ENCODE assay signal across 20 cellular contexts in the genomic region with DNA sequence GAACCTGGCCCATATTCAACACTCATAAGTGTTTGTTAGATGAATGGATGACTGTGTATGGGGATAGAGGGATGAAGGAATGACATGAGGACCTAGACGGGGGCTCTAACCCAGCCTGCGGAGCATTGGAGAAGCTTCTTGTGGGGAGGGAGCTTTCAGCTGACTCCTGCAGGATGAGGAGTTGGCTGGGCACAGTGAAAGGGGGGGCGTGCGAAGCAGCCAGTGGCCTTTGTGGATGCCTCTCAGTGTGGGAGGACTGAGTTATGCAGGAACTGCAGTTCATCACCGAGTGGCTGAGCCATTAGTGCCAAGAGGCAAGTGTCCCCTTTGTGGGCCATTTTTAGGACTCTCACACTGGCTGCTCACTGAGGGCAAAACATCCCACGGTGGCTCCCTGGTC. TPM values are rescaled to one million over a fixed set of nuclear protein-coding genes. Genes with fewer than 3 reads are reported as not detected.
DNase-seq lines count a peak whose midpoint lies in the region; ATAC-seq and TF ChIP-seq lines count a peak whose summit lies in the region.
"Had no signal": no experiment of that assay in that cellular context is flagged by ENCODE, and none has a peak within 500 bp of the region (broad histone marks: within the 10 kb centered on the region; RNA-seq: fewer than 3 reads in every experiment).

No MANE protein-coding gene starts in this region.

- DNase-seq in IMR-90 (peak; percentile 58), kidney glomerular epithelial cell (lab: John Stamatoyannopoulos, UW) (peak; percentile 43), tibial nerve (ENCODE audit: low spot score in 2 of 2) (no peak), NCI-H526 treated with DMSO at 0.1 percent for 48 hours (lab: John Stamatoyannopoulos, UW) (no peak), GM19238 (ENCODE audit: insufficient read length, low spot score) (no peak), G401 (ENCODE audit: low spot score) (no peak)
- DNase-seq: activated T-cell treated with anti-CD3 and anti-CD28 coated beads for 4 hours; amniotic stem cell; CD8-positive, alpha-beta memory T cell; endodermal cell; GF-D8; H7; PC-3; T-cell had no signal

- peaks cover 10% of the 10 kb centered on the region for H3K9me1 ChIP-seq in IMR-90 (ENCODE audit: insufficient read depth, low read length)

- H2AK5ac ChIP-seq in IMR-90 (ENCODE audit: low read depth, low read length), result peak overlapping the region; percentile 48

- peaks cover 2% of the 10 kb centered on the region; the same call in 1 of the 2 replicates for H3K27me3 ChIP-seq in IMR-90 (ENCODE audit: control insufficient read depth, insufficient read depth, low read length)
- no peaks in the 10 kb centered on the region for H3K27me3 ChIP-seq in tibial nerve

- peak overlapping the region; percentile 69; the same call in 1 of the 2 replicates for H4K5ac ChIP-seq in IMR-90 (ENCODE audit: low read depth, low read length)

- peaks cover 37% of the 10 kb centered on the region for H3K27me3 Mint-ChIP-seq in dendritic cell treated with granulocyte-macrophage colony-stimulating factor and Interleukin-4, amounts not matched to agents 40 ng/mL and 50 ng/mL, for 4 days
- H3K27me3 Mint-ChIP-seq: stimulated activated naive CD8-positive, alpha-beta T cell treated with anti-CD3 and anti-CD28 coated beads, Interleukin-15, Interleukin-2, amounts not matched to agents 100 ng/mL and 50 ng/mL, for 24 hours had no signal

- CTCF ChIA-PET in IMR-90 (lab: Yijun Ruan, JAX), result interaction anchor here (1.2 to 1.4 kb wide), 2 partner anchors 23 to 397 kb away, joined by 3 to 5 read pairs; partner anchors contain the start of gene PAFAH2

- TF ChIP-seq POLR2A in IMR-90 (IDR thresholded peaks at IDR 0.05; ENCODE audit: low read depth, low read length) (no peak), tibial nerve (IDR thresholded peaks at IDR 0.05) (peak in 1 of 2 donors; percentile 24)

- H3K27ac ChIP-seq in IMR-90 (ENCODE audit: insufficient read depth, low read length) (no peak overlapping the region), tibial nerve (peak overlapping the region; percentile 34 to 87 (median 65))
- H3K27ac ChIP-seq: prostate gland had no signal

- H3K4me1 ChIP-seq in IMR-90 (ENCODE audit: control insufficient read depth, insufficient read depth, low read length), result peaks cover 30% of the 10 kb centered on the region
- peaks cover 0 to 55% (median 10%) of the 10 kb centered on the region in 4 donors for H3K4me1 ChIP-seq in tibial nerve
- H3K4me1 ChIP-seq: prostate gland had no signal

- TF ChIP-seq EP300 in tibial nerve (IDR thresholded peaks at IDR 0.05), result peak in 1 of 2 donors; percentile 54

- peak overlapping the region; percentile 60 for H3K14ac ChIP-seq in IMR-90 (replicated peaks; ENCODE audit: low read depth, low read length)

- peak overlapping the region; percentile 73 for H2AK9ac ChIP-seq in IMR-90 (replicated peaks; ENCODE audit: low read depth, low read length, poor library complexity)

- H2BK20ac ChIP-seq in IMR-90 (ENCODE audit: low read depth, low read length), result peak overlapping the region; percentile 71

- in situ Hi-C loops in IMR-90 (cut with MboI; ENCODE audit: low sequenced_read_pairs), result no loop called here
- in situ Hi-C loops in G401 (cut with HindIII; ENCODE audit: low sequenced_read_pairs), result no loop called here

- no peaks in the 10 kb centered on the region for H3K9me3 Mint-ChIP-seq in dendritic cell treated with granulocyte-macrophage colony-stimulating factor and Interleukin-4, amounts not matched to agents 40 ng/mL and 50 ng/mL, for 4 days
- H3K9me3 Mint-ChIP-seq: CD8-positive, alpha-beta memory T cell; endodermal cell; stimulated activated naive CD8-positive, alpha-beta T cell treated with anti-CD3 and anti-CD28 coated beads, Interleukin-15, Interleukin-2, amounts not matched to agents 100 ng/mL and 50 ng/mL, for 24 hours; T-cell had no signal

- peak overlapping the region; percentile 62; the same call in 1 of the 2 replicates for H4K91ac ChIP-seq in IMR-90 (ENCODE audit: insufficient read depth, low read depth, low read length)

- H2BK120ac ChIP-seq in IMR-90 (ENCODE audit: low read depth, low read length), result peak overlapping the region; percentile 69; the same call in 1 of the 2 replicates

- TF ChIP-seq RAD21 in IMR-90 (IDR thresholded peaks at IDR 0.05; ENCODE audit: low read length), result no peak

- H3K79me1 ChIP-seq in IMR-90 (ENCODE audit: low read depth in 1 of 2, low read length in 2 of 2), result no peaks in the 10 kb centered on the region

- peak overlapping the region; percentile 10; the same call in 1 of the 2 replicates for H3K4me2 ChIP-seq in IMR-90 (ENCODE audit: low read depth, low read length)

- POLR2A ChIA-PET in IMR-90 (lab: Charles Lee; ENCODE audit: unreplicated experiment), result no interaction called here

- no TSS peak for BruUV-seq in IMR-90 (replicated peaks; lab: Mats Ljungman, UMichigan)

- no peak overlapping the region for H3K4me3 Mint-ChIP-seq in dendritic cell treated with granulocyte-macrophage colony-stimulating factor and Interleukin-4, amounts not matched to agents 40 ng/mL and 50 ng/mL, for 4 days
- H3K4me3 Mint-ChIP-seq: CD8-positive, alpha-beta memory T cell; endodermal cell; stimulated activated naive CD8-positive, alpha-beta T cell treated with anti-CD3 and anti-CD28 coated beads, Interleukin-15, Interleukin-2, amounts not matched to agents 100 ng/mL and 50 ng/mL, for 24 hours; T-cell had no signal

- dilution Hi-C loops in IMR-90 (cut with HindIII; ENCODE audit: low sequenced_read_pairs, unreplicated experiment), result no loop called here

- no peak overlapping the region for H3K56ac ChIP-seq in IMR-90 (ENCODE audit: extremely low read depth, insufficient read depth, low read length)

- H3K36me3 ChIP-seq in IMR-90 (ENCODE audit: control insufficient read depth, insufficient read depth, low read length) (no peaks in the 10 kb centered on the region), tibial nerve (no peaks in the 10 kb centered on the region)
- H3K36me3 ChIP-seq: prostate gland had no signal

- no peaks in the 10 kb centered on the region for H3K36me3 Mint-ChIP-seq in dendritic cell treated with granulocyte-macrophage colony-stimulating factor and Interleukin-4, amounts not matched to agents 40 ng/mL and 50 ng/mL, for 4 days (ENCODE audit: low read depth)
- H3K36me3 Mint-ChIP-seq: CD8-positive, alpha-beta memory T cell; T-cell had no signal

- ATAC-seq in IMR-90 (ENCODE audit: low read depth), result peak; percentile 59
- ATAC-seq: activated CD4-positive, CD25-positive, alpha-beta regulatory T cell treated with anti-CD3 and anti-CD28 coated beads, Interleukin-2, amount 50 U/mL, for 24 hours; PC-3; T-cell had no signal

- peak overlapping the region; percentile 12 for H3K27ac Mint-ChIP-seq in dendritic cell treated with granulocyte-macrophage colony-stimulating factor and Interleukin-4, amounts not matched to agents 40 ng/mL and 50 ng/mL, for 4 days
- H3K27ac Mint-ChIP-seq: endodermal cell; stimulated activated naive CD8-positive, alpha-beta T cell treated with anti-CD3 and anti-CD28 coated beads, Interleukin-15, Interleukin-2, amounts not matched to agents 100 ng/mL and 50 ng/mL, for 24 hours; T-cell had no signal

- peak overlapping the region; percentile 42 for H2BK5ac ChIP-seq in IMR-90 (ENCODE audit: low read depth, low read length, poor library complexity, severe bottlenecking)

- peak overlapping the region; percentile 12; the same call in 1 of the 2 replicates for H3K18ac ChIP-seq in IMR-90 (ENCODE audit: low read depth, low read length)

- 37% methylated on average over 5 of the region's 6 CpGs; no CpG with 5 or more reads in 1 of the 2 experiments for WGBS in IMR-90 (ENCODE audit: extremely low coverage in 2 of 2, insufficient read length in 1 of 2), 2 experiments
- 20 to 25% methylated on average over 6 of the region's 6 CpGs for WGBS in tibial nerve, 2 donors

- H2AFZ ChIP-seq in IMR-90 (replicated peaks; ENCODE audit: low read length, poor library complexity), result peak overlapping the region; percentile 81

- peak overlapping the region; percentile 60 for H3K4ac ChIP-seq in IMR-90 (ENCODE audit: low read depth, low read length)

- H3K4me3 ChIP-seq in IMR-90 (ENCODE audit: insufficient read depth, low read depth, low read length) (no peak overlapping the region), tibial nerve (peak overlapping the region in 1 of 4 donors; percentile 49)
- H3K4me3 ChIP-seq: lung, prostate gland had no signal

- TF ChIP-seq CTCF in IMR-90 (conservative IDR thresholded peaks at IDR 0.05; ENCODE audit: low read depth, low read length), result no peak
- TF ChIP-seq CTCF in tibial nerve (IDR thresholded peaks at IDR 0.05), result no peak

- H4K8ac ChIP-seq in IMR-90 (ENCODE audit: low read depth in 2 of 2, low read length in 2 of 2), result peak overlapping the region; percentile 26 to 75

- intact Hi-C loops in IMR-90 (cut with micrococcal nuclease), result no loop called here
- intact Hi-C loops in dendritic cell treated with granulocyte-macrophage colony-stimulating factor and Interleukin-4, amounts not matched to agents 40 ng/mL and 50 ng/mL, for 4 days (cut with micrococcal nuclease), result no loop called here

- no peak overlapping the region for H3K9ac ChIP-seq in IMR-90 (ENCODE audit: low read depth, low read length)

- H2BK15ac ChIP-seq in IMR-90 (ENCODE audit: low read depth, low read length), result peak overlapping the region; percentile 30; the same call in 1 of the 3 replicates

- H3K4me1 Mint-ChIP-seq in dendritic cell treated with granulocyte-macrophage colony-stimulating factor and Interleukin-4, amounts not matched to agents 40 ng/mL and 50 ng/mL, for 4 days (ENCODE audit: low read depth), result peaks cover 60% of the 10 kb centered on the region

- H4K20me1 ChIP-seq in IMR-90 (ENCODE audit: insufficient read depth, low read length), result no peaks in the 10 kb centered on the region

- H3K23ac ChIP-seq in IMR-90 (ENCODE audit: low read depth, low read length), result peak overlapping the region; percentile 29; the same call in 1 of the 2 replicates

- H3K9me3 ChIP-seq in IMR-90 (ENCODE audit: control insufficient read depth, insufficient read depth, low read length), result no peaks in the 10 kb centered on the region
- no peaks in the 10 kb centered on the region for H3K9me3 ChIP-seq in tibial nerve
- H3K9me3 ChIP-seq: prostate gland had no signal

RNA-seq across cellular contexts. Expression of gene EXTL1, which starts 1.2 kb away (rescaled TPM):
- total RNA-seq in IMR-90 (2012; rRNA removed), result 0.56 and 0.90 TPM in 2 replicates
- polyA plus RNA-seq in IMR-90 (2012; rRNA removed), result 5.2 and 6.1 TPM in 2 replicates
- 3.2 and 4.9 TPM in 2 replicates for polyA plus RNA-seq in IMR-90 (2012; cell fraction: cytosol; rRNA removed)
- 13.9 and 32.7 TPM in 2 replicates for polyA plus RNA-seq in IMR-90 (2012; cell fraction: nucleus; rRNA removed; ENCODE audit: low replicate concordance)
- total RNA-seq in tibial nerve, result 10 to 100 TPM; 30.6 to 44.3 (median 34.6) TPM
- total RNA-seq in G401 (2014; rRNA removed; shearing (Covaris generic)), result 88.2 and 101 TPM in 2 replicates
- total RNA-seq: CD8-positive, alpha-beta memory T cell; HT-29 had no signal
- polyA plus RNA-seq: CD8-positive, alpha-beta memory T cell had no signal

RNA-seq across cellular contexts. Expression of gene PAFAH2, which starts 22.5 kb away (rescaled TPM):
- total RNA-seq in IMR-90 (2012; rRNA removed) (11.9 and 12.2 TPM in 2 replicates), tibial nerve (10 to 100 TPM in 1 of 4 donors, 1 to 10 TPM in 3; 6.3 to 19.2 (median 9.3) TPM)
- polyA plus RNA-seq in IMR-90 (2012; rRNA removed), result 7.2 and 8.3 TPM in 2 replicates
- 3.8 and 6.6 TPM in 2 replicates for polyA plus RNA-seq in IMR-90 (2012; cell fraction: cytosol; rRNA removed)
- polyA plus RNA-seq in IMR-90 (2012; cell fraction: nucleus; rRNA removed; ENCODE audit: low replicate concordance), result 5.5 and 9.9 TPM in 2 replicates
- 6.5 and 9.2 TPM in 2 replicates for total RNA-seq in G401 (2014; rRNA removed; shearing (Covaris generic))

RNA-seq across cellular contexts. Expression of gene SLC30A2, which starts 25.5 kb away (rescaled TPM):
- total RNA-seq in IMR-90 (2012; rRNA removed), result not detected in 2 replicates
- polyA plus RNA-seq in IMR-90 (2012; rRNA removed), result not detected in 2 replicates
- not detected in 2 replicates for polyA plus RNA-seq in IMR-90 (2012; cell fraction: cytosol; rRNA removed)
- not detected in 2 replicates for polyA plus RNA-seq in IMR-90 (2012; cell fraction: nucleus; rRNA removed; ENCODE audit: low replicate concordance)
- total RNA-seq in tibial nerve, result not detected
- 0.88 TPM in 1 of 2 replicates, not detected in the other for total RNA-seq in G401 (2014; rRNA removed; shearing (Covaris generic))
- total RNA-seq: CD8-positive, alpha-beta memory T cell; endodermal cell had no signal
- polyA plus RNA-seq: CD8-positive, alpha-beta memory T cell had no signal

RNA-seq across cellular contexts. Expression of gene TRIM63, which starts 47.0 kb away (rescaled TPM):
- not detected in 2 replicates for total RNA-seq in IMR-90 (2012; rRNA removed)
- polyA plus RNA-seq in IMR-90 (2012; rRNA removed), result not detected in 2 replicates
- polyA plus RNA-seq in IMR-90 (2012; cell fraction: cytosol; rRNA removed), result not detected in 2 replicates
- polyA plus RNA-seq in IMR-90 (2012; cell fraction: nucleus; rRNA removed; ENCODE audit: low replicate concordance), result 0.06 TPM in 1 of 2 replicates, not detected in the other
- total RNA-seq in tibial nerve, result under 1 TPM in 2 of 4 donors, not detected in 2; 0.21 to 0.98 TPM
- not detected in 2 replicates for total RNA-seq in G401 (2014; rRNA removed; shearing (Covaris generic))
- total RNA-seq: CD8-positive, alpha-beta memory T cell; endodermal cell; PC-3; T-cell had no signal
- polyA plus RNA-seq: CD8-positive, alpha-beta memory T cell had no signal

Comparison
In these comparisons a context has a peak if more than half of its experiments do, and no peak if none do; other contexts are left out.
1. DNase-seq: peak in IMR-90 (single experiment) and kidney glomerular epithelial cell (single experiment); none in tibial nerve (0 of 2), NCI-H526 treated with DMSO at 0.1 percent for 48 hours (single experiment), GM19238 (single experiment) and G401 (single experiment).
2. RNA of gene EXTL1, which starts 1.2 kb away (total RNA-seq): 88.2 to 101 TPM in G401 and 30.6 to 44.3 TPM in tibial nerve; 0.56 to 0.90 TPM in IMR-90; every median in the first group is over 10 times any median in the second.